In genomic region chr9:108160039-108160438, GRCh38 we compare ENCODE assay signal across 18 cellular contexts.
"Had no signal": no experiment of that assay in that cellular context is flagged by ENCODE, and none has a peak within 500 bp of the region (broad histone marks: within the 10 kb centered on the region; RNA-seq: fewer than 3 reads in every experiment).

No MANE protein-coding gene starts in this region.

- H2AFZ ChIP-seq: hepatocyte had no signal

- H3K79me2 ChIP-seq: hepatocyte had no signal

- H3K27me3 ChIP-seq: dorsolateral prefrontal cortex, esophagus muscularis mucosa, foreskin keratinocyte, gastroesophageal sphincter, hepatocyte, left lung had no signal

- H3K27ac ChIP-seq: coronary artery, dorsolateral prefrontal cortex, esophagus muscularis mucosa, foreskin keratinocyte, gastroesophageal sphincter, heart left ventricle, left lung, lower lobe of right lung had no signal

- H3K27ac Mint-ChIP-seq: mesothelial cell of epicardium had no signal

- H3K4me2 ChIP-seq: hepatocyte had no signal

- ATAC-seq: foreskin keratinocyte, gastroesophageal sphincter, left lung, left ventricle myocardium superior, lower lobe of right lung had no signal

- H3K9me3 ChIP-seq: esophagus muscularis mucosa, gastroesophageal sphincter, heart left ventricle, left lung, lower lobe of right lung, mucosa of descending colon had no signal

- H3K36me3 ChIP-seq: esophagus muscularis mucosa, gastroesophageal sphincter, heart left ventricle, left lung, lower lobe of right lung had no signal

- H3K4me1 ChIP-seq: gastroesophageal sphincter, lower lobe of right lung had no signal

- H3K4me1 Mint-ChIP-seq: mesothelial cell of epicardium had no signal

- DNase-seq: dermis blood vessel endothelial cell; dorsolateral prefrontal cortex; effector CD4-positive, alpha-beta T cell; effector memory CD4-positive, alpha-beta T cell; foreskin keratinocyte; heart left ventricle; hypothalamus; left cardiac atrium; left lung; left ventricle myocardium superior; lower lobe of right lung; mesenchymal stem cell; mucosa of descending colon had no signal

- H3K36me3 Mint-ChIP-seq: mesothelial cell of epicardium had no signal

- H3K9me3 Mint-ChIP-seq: mesothelial cell of epicardium had no signal

- H3K4me3 Mint-ChIP-seq: mesothelial cell of epicardium had no signal

- H3K4me3 ChIP-seq: coronary artery, dorsolateral prefrontal cortex, esophagus muscularis mucosa, gastroesophageal sphincter, heart left ventricle, hepatocyte, left lung, lower lobe of right lung, mucosa of descending colon had no signal
